Comparison of ENCODE assay signal across 24 cellular contexts in genomic region chr6:89675949-89676753, GRCh38. TPM values are rescaled to one million over a fixed set of nuclear protein-coding genes. Genes with fewer than 3 reads are reported as not detected.
DNase-seq lines count a peak whose midpoint lies in the region; FAIRE-seq and TF ChIP-seq lines count a peak whose summit lies in the region.
"Had no signal": no experiment of that assay in that cellular context is flagged by ENCODE, and none has a peak within 500 bp of the region (broad histone marks: within the 10 kb centered on the region; RNA-seq: fewer than 3 reads in every experiment).

No MANE protein-coding gene starts in this region.

- no peak overlapping the region for H3K27ac ChIP-seq in mesenchymal stem cell (ENCODE audit: low read length, poor library complexity, severe bottlenecking)
- H3K27ac ChIP-seq in spleen: no peak overlapping the region
- H3K27ac ChIP-seq: ascending aorta; BLaER1 treated with 17β-estradiol and CSF1 and Interleukin-3, amounts not matched to agents 10 nM and 100 nM; parathyroid adenoma; vagina had no signal

- H3K4me2 ChIP-seq in mesenchymal stem cell (ENCODE audit: low read length, poor library complexity, severe bottlenecking): no peak overlapping the region
- H3K4me2 ChIP-seq: BLaER1 treated with 17β-estradiol and CSF1 and Interleukin-3, amounts not matched to agents 10 nM and 100 nM; smooth muscle cell had no signal

- no peak overlapping the region for H2BK120ac ChIP-seq in mesenchymal stem cell (ENCODE audit: low read depth, low read length)

- H2BK12ac ChIP-seq in mesenchymal stem cell (ENCODE audit: low read length in 2 of 2): no peak overlapping the region

- no peak overlapping the region for H2BK15ac ChIP-seq in mesenchymal stem cell (ENCODE audit: low read depth, poor library complexity, severe bottlenecking)

- DNase-seq in GM04504 (ENCODE audit: low read depth): peak; percentile 15
- DNase-seq in astrocyte of the hippocampus (ENCODE audit: low read depth, low spot score): peak; percentile 26
- peak; percentile 51 for DNase-seq in fibroblast of pulmonary artery (ENCODE audit: low read depth)
- peak; percentile 23 for DNase-seq in mesenchymal stem cell
- no peak for DNase-seq in GM12891 (ENCODE audit: insufficient read length, low spot score)
- DNase-seq in NCI-H524 treated with DMSO at 0.1 percent for 48 hours (lab: John Stamatoyannopoulos, UW): no peak
- no peak for DNase-seq in spleen
- DNase-seq in NCI-H82 (lab: John Stamatoyannopoulos, UW): no peak
- DNase-seq: activated CD4-positive, alpha-beta memory T cell treated with anti-CD3 and anti-CD28 coated beads for 36 hours; activated naive CD4-positive, alpha-beta T cell treated with anti-CD3 and anti-CD28 coated beads for 36 hours; activated T-cell treated with anti-CD3 and anti-CD28 coated beads, Interleukin-2, amount 50 U/mL, for 1 hour; DMS153; H7; mesendoderm; natural killer cell; NCI-H1092 treated with DMSO at 0.1 percent for 48 hours; NCI-H526 treated with DMSO at 0.1 percent for 48 hours; stimulated activated CD8-positive, alpha-beta memory T cell treated with anti-CD3 and anti-CD28 coated beads, Interleukin-4, amount 100 ng/mL, for 48 hours had no signal

- H3K9me3 ChIP-seq in mesenchymal stem cell (ENCODE audit: control insufficient read depth, low read length): no peaks in the 10 kb centered on the region
- no peaks in the 10 kb centered on the region for H3K9me3 ChIP-seq in spleen
- H3K9me3 ChIP-seq: ascending aorta; BLaER1 treated with 17β-estradiol and CSF1 and Interleukin-3, amounts not matched to agents 10 nM and 100 nM; vagina had no signal

- no peak overlapping the region for H4K8ac ChIP-seq in mesenchymal stem cell (ENCODE audit: low read length)

- H3K27me3 ChIP-seq in mesenchymal stem cell (ENCODE audit: control insufficient read depth in 1 of 2, insufficient read depth in 1 of 2, low read length in 2 of 2): no peaks in the 10 kb centered on the region
- no peaks in the 10 kb centered on the region for H3K27me3 ChIP-seq in spleen (replicated peaks in 1 of 7)
- H3K27me3 ChIP-seq: ascending aorta; BLaER1 treated with 17β-estradiol and CSF1 and Interleukin-3, amounts not matched to agents 10 nM and 100 nM; vagina had no signal

- no peak overlapping the region for H3K14ac ChIP-seq in mesenchymal stem cell (ENCODE audit: low read length in 2 of 2)

- no peaks in the 10 kb centered on the region for H3K79me1 ChIP-seq in mesenchymal stem cell (replicated peaks; ENCODE audit: low read length, poor library complexity, severe bottlenecking)

- no peak overlapping the region for H3K9ac ChIP-seq in mesenchymal stem cell (ENCODE audit: low read length)
- H3K9ac ChIP-seq: BLaER1 treated with 17β-estradiol and CSF1 and Interleukin-3, amounts not matched to agents 10 nM and 100 nM; parathyroid adenoma had no signal

- H3K4me1 ChIP-seq in mesenchymal stem cell (ENCODE audit: control insufficient read depth, insufficient read depth, low read depth, low read length) (no peaks in the 10 kb centered on the region), spleen (no peaks in the 10 kb centered on the region)
- H3K4me1 ChIP-seq: ascending aorta; BLaER1 treated with 17β-estradiol and CSF1 and Interleukin-3, amounts not matched to agents 10 nM and 100 nM; parathyroid adenoma; vagina had no signal

- no peak overlapping the region for H4K91ac ChIP-seq in mesenchymal stem cell (ENCODE audit: low read length)

- no peak overlapping the region for H2BK5ac ChIP-seq in mesenchymal stem cell (ENCODE audit: low read depth, low read length, poor library complexity, severe bottlenecking)

- H3K18ac ChIP-seq in mesenchymal stem cell (ENCODE audit: low read depth in 1 of 2, low read length in 2 of 2): no peak overlapping the region

- TF ChIP-seq CTCF in fibroblast of pulmonary artery (IDR thresholded peaks at IDR 0.05; ENCODE audit: low read length, missing control alignments) (no peak), spleen (IDR thresholded peaks at IDR 0.05 in 8 of 11, conservative IDR thresholded peaks at IDR 0.05 in 3 of 11) (no peak)

- H3K23ac ChIP-seq in mesenchymal stem cell (ENCODE audit: low read length in 2 of 2): no peak overlapping the region

- TF ChIP-seq POLR2A in GM12891 (IDR thresholded peaks at IDR 0.05; ENCODE audit: low read depth, low read length): no peak
- TF ChIP-seq POLR2A in spleen (IDR thresholded peaks at IDR 0.05): no peak

- FAIRE-seq in GM12891 (lab: Jason Lieb, UNC): no peak
- FAIRE-seq: islet of Langerhans had no signal

- H2AFZ ChIP-seq in mesenchymal stem cell (ENCODE audit: low read depth, low read length): no peak overlapping the region
- H2AFZ ChIP-seq: parathyroid adenoma had no signal

- H3K4me3 ChIP-seq in fibroblast of pulmonary artery (replicated peaks; ENCODE audit: low read depth, low read length): no peak overlapping the region
- no peak overlapping the region for H3K4me3 ChIP-seq in mesenchymal stem cell (ENCODE audit: insufficient read depth in 1 of 2, low read depth in 1 of 2, low read length in 2 of 2)
- H3K4me3 ChIP-seq in spleen: no peak overlapping the region
- H3K4me3 ChIP-seq: ascending aorta; BLaER1 treated with 17β-estradiol and CSF1 and Interleukin-3, amounts not matched to agents 10 nM and 100 nM; smooth muscle cell; vagina had no signal

- intact Hi-C loops in spleen (cut with DNase I; ENCODE audit: low total_unique reads): no loop called here

- no peak overlapping the region for H2AK5ac ChIP-seq in mesenchymal stem cell (ENCODE audit: low read length, severe bottlenecking)

- H3K4ac ChIP-seq in mesenchymal stem cell (ENCODE audit: low read depth in 1 of 2, low read length in 2 of 2): no peak overlapping the region

- WGBS in mesenchymal stem cell: 73% methylated on average over 5 of the region's 7 CpGs
- 82 to 89% (median 84%) methylated on average over 7 of the region's 7 CpGs for WGBS in spleen, 5 donors

- H3K36me3 ChIP-seq in mesenchymal stem cell (ENCODE audit: control insufficient read depth in 1 of 2, insufficient read depth in 2 of 2, low read depth in 1 of 2, low read length in 2 of 2) (peaks cover 48 to 92% of the 10 kb centered on the region in 2 experiments), spleen (peaks cover 10 to 100% (median 98%) of the 10 kb centered on the region in 6 donors)

TF ChIP-seq in GM12891, 5 proteins besides CTCF, POLR2A, EP300 and RAD21:
- TF ChIP-seq SPI1 (IDR thresholded peaks at IDR 0.05; ENCODE audit: low read depth, low read length) (no peak), PAX5 (IDR thresholded peaks at IDR 0.05; ENCODE audit: insufficient read depth, low read length, severe bottlenecking) (no peak)

RNA-seq across cellular contexts. Expression of gene LYRM2, which starts 37.6 kb away (rescaled TPM):
- 72.2 TPM for polyA plus RNA-seq in mesenchymal stem cell (2013, experiment 1 of 2)
- polyA plus RNA-seq in mesenchymal stem cell (2013, experiment 2 of 2): 75.8 TPM
- polyA plus RNA-seq in GM12891 (2012; ENCODE audit: low read depth, missing spikeins): 21.5 TPM
- 10 to 100 TPM; 21.6 to 31.8 (median 25.5) TPM for total RNA-seq in spleen
- polyA plus RNA-seq in spleen: 10 to 100 TPM; 12.7 to 21.3 (median 15.8) TPM

Comparison
In these comparisons a context has a peak if more than half of its experiments do, and no peak if none do; other contexts are left out.
1. DNase-seq: peak in GM04504 (single experiment), astrocyte of the hippocampus (single experiment), fibroblast of pulmonary artery (single experiment) and mesenchymal stem cell (single experiment); none in GM12891 (single experiment), NCI-H524 treated with DMSO at 0.1 percent for 48 hours (single experiment), spleen (single experiment) and NCI-H82 (single experiment).